8 cellular contexts compared by ENCODE assay signal in the genomic region with DNA sequence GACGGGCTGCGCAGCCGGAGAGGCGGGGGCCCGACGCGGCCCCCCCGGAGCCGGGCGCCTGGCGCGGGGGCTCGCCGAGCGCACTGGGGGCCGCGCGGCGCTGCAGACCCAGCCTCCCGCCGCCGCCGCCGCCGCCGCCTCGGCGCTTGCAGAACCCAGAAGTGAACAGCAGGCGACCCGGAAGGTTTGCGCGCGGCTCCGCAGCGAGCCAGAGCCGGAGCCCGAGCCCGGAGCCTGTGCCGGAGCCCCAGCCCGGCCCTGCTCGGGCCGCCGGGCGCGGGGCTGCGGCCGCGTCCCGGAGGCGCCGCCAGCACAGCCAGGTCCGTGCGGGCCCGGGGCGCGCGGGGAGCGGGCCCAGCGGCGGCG. TPM values are rescaled to one million over a fixed set of nuclear protein-coding genes. Genes with fewer than 3 reads are reported as not detected.
DNase-seq lines count a peak whose midpoint lies in the region; ATAC-seq and TF ChIP-seq lines count a peak whose summit lies in the region.

A gene with protein sequence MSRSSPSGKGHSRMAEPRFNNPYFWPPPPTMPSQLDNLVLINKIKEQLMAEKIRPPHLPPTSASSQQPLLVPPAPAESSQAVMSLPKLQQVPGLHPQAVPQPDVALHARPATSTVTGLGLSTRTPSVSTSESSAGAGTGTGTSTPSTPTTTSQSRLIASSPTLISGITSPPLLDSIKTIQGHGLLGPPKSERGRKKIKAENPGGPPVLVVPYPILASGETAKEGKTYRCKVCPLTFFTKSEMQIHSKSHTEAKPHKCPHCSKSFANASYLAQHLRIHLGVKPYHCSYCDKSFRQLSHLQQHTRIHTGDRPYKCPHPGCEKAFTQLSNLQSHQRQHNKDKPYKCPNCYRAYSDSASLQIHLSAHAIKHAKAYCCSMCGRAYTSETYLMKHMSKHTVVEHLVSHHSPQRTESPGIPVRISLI (plus strand): TSS at position 158 of the 366 bp plus-strand sequence. CDS start 14,083 bp downstream, outside the sequence.

- no peaks in the 10 kb centered on the region for H4K20me1 ChIP-seq in OCI-LY1 (ENCODE audit: insufficient read depth, low read length)

- H3K36me3 ChIP-seq in OCI-LY1 (ENCODE audit: insufficient read depth, low read length) (no peaks in the 10 kb centered on the region; the same call in 1 of the 2 replicates), mucosa of descending colon (ENCODE audit: low read depth) (no peaks in the 10 kb centered on the region)

- peak within 1 kb of the TSS; percentile 97 for H3K4me3 ChIP-seq in GM08714 (ENCODE audit: low read length)
- peak within 1 kb of the TSS; percentile 68 for H3K4me3 ChIP-seq in OCI-LY1 (ENCODE audit: low read depth, low read length, poor library complexity, severe bottlenecking)
- H3K4me3 ChIP-seq in epithelial cell of proximal tubule (ENCODE audit: low read depth, low read length), result peak within 1 kb of the TSS; percentile 77
- H3K4me3 ChIP-seq in mucosa of descending colon, result peak within 1 kb of the TSS; percentile 30

- H3K9me2 ChIP-seq in OCI-LY1 (ENCODE audit: low read depth, low read length), result no peaks in the 10 kb centered on the region

- no peak within 1 kb of the TSS for H2AFZ ChIP-seq in OCI-LY1 (ENCODE audit: low read length)

- ATAC-seq in HG02852 (IDR thresholded peaks at IDR 0.05; ENCODE audit: unreplicated experiment) (peak; percentile 59), mucosa of descending colon (peak; percentile 54), HG02938 (IDR thresholded peaks at IDR 0.05; ENCODE audit: unreplicated experiment) (no peak)

- intact Hi-C loops in mucosa of descending colon (cut with DNase I, micrococcal nuclease), result no loop called here

- peak; percentile 77 for DNase-seq in activated T-cell treated with anti-CD3 and anti-CD28 coated beads, Interleukin-2, amount 50 U/mL, for 1 hour
- DNase-seq in epithelial cell of proximal tubule (ENCODE audit: low read depth) (no peak), mucosa of descending colon (peak; percentile 67 to 77 (median 73))
- peak; percentile 34 to 43 for DNase-seq in stimulated activated CD8-positive, alpha-beta memory T cell treated with anti-CD3 and anti-CD28 coated beads, Interleukin-2, amount 100 ng/mL, for 1 hour (ENCODE audit: low read depth in 2 of 2)

- H3K27ac ChIP-seq in OCI-LY1 (ENCODE audit: low read depth, low read length, poor library complexity, severe bottlenecking), result no peak within 1 kb of the TSS

- no peak for TF ChIP-seq CTCF in OCI-LY1 (IDR thresholded peaks at IDR 0.05; ENCODE audit: low read length)
- no peak for TF ChIP-seq CTCF in epithelial cell of proximal tubule (conservative IDR thresholded peaks at IDR 0.05; ENCODE audit: low read depth, low read length)
- no peak for TF ChIP-seq CTCF in mucosa of descending colon (IDR thresholded peaks at IDR 0.05)

- H3F3A ChIP-seq in OCI-LY1 (ENCODE audit: insufficient read depth, low read length), result no peaks in the 10 kb centered on the region

- no peaks in the 10 kb centered on the region for H3K79me2 ChIP-seq in OCI-LY1 (ENCODE audit: insufficient read depth, low read length)

- peak within 1 kb of the TSS; percentile 72 for H3K4me2 ChIP-seq in OCI-LY1 (ENCODE audit: low read length)

- peak within 1 kb of the TSS; percentile 62 for H3K9ac ChIP-seq in OCI-LY1 (ENCODE audit: low read length)

- H3K9me3 ChIP-seq in OCI-LY1 (ENCODE audit: low read length), result no peaks in the 10 kb centered on the region
- no peaks in the 10 kb centered on the region for H3K9me3 ChIP-seq in mucosa of descending colon

- H3K4me1 ChIP-seq in OCI-LY1 (ENCODE audit: insufficient read depth, low read length, severe bottlenecking) (peaks cover 19% of the 10 kb centered on the region), mucosa of descending colon (ENCODE audit: low read depth) (peaks cover 17% of the 10 kb centered on the region)

- no peaks in the 10 kb centered on the region; the same call in 1 of the 2 replicates for H3K27me3 ChIP-seq in OCI-LY1 (ENCODE audit: insufficient read depth, low read length)

RNA-seq across cellular contexts. Expression of the gene that starts here (rescaled TPM):
- total RNA-seq in epithelial cell of proximal tubule, result 10.8 and 17.6 TPM in 2 replicates
- 10 to 100 TPM; 12.1 to 33.3 (median 13.7) TPM for total RNA-seq in mucosa of descending colon

Comparison
In these comparisons a context has a peak if more than half of its experiments do, and no peak if none do; other contexts are left out.
1. H3K4me3 ChIP-seq: peak in every context shown above with its lines; median percentile 97 in GM08714; 77 in epithelial cell of proximal tubule; 68 in OCI-LY1; 30 in mucosa of descending colon.